21 cellular contexts compared by ENCODE assay signal in genomic region chr10:51937313-51937712, GRCh38.
DNase-seq lines count a peak whose midpoint lies in the region; ATAC-seq and TF ChIP-seq lines count a peak whose summit lies in the region.
"Had no signal": no experiment of that assay in that cellular context is flagged by ENCODE, and none has a peak within 500 bp of the region (broad histone marks: within the 10 kb centered on the region; RNA-seq: fewer than 3 reads in every experiment).

No MANE protein-coding gene starts in this region.

- H3K27me3 ChIP-seq in foreskin keratinocyte: no peaks in the 10 kb centered on the region
- H3K27me3 ChIP-seq in naive thymus-derived CD4-positive, alpha-beta T cell (ENCODE audit: control insufficient read depth in 2 of 2, insufficient read depth in 2 of 2, low read length in 2 of 2): no peaks in the 10 kb centered on the region
- H3K27me3 ChIP-seq: esophagus muscularis mucosa had no signal

- POLR2A ChIA-PET in GM10248 (lab: Yijun Ruan, JAX): no interaction called here
- POLR2A ChIA-PET in naive thymus-derived CD4-positive, alpha-beta T cell (lab: Charles Lee): no interaction called here

- CTCF ChIA-PET in GM10248 (lab: Yijun Ruan, JAX): interaction anchor here (0.7 kb wide), 1 partner anchor 24 kb away, joined by 3 read pairs; no protein-coding TSS in a partner anchor
- CTCF ChIA-PET in naive thymus-derived CD4-positive, alpha-beta T cell (lab: Charles Lee): no interaction called here

- H3K36me3 ChIP-seq in naive thymus-derived CD4-positive, alpha-beta T cell (ENCODE audit: control insufficient read depth in 2 of 3, insufficient read depth in 3 of 3, low read length in 3 of 3): no peaks in the 10 kb centered on the region
- H3K36me3 ChIP-seq: esophagus muscularis mucosa had no signal

- H3K4me1 ChIP-seq in foreskin keratinocyte: no peaks in the 10 kb centered on the region
- H3K4me1 ChIP-seq in naive thymus-derived CD4-positive, alpha-beta T cell (ENCODE audit: control insufficient read depth in 2 of 2, insufficient read depth in 2 of 2, low read length in 2 of 2): no peaks in the 10 kb centered on the region

- TF ChIP-seq CTCF in AG09309 (IDR thresholded peaks at IDR 0.05; ENCODE audit: control insufficient read depth, insufficient read depth, low read depth, low read length, missing control alignments) (no peak), foreskin keratinocyte (conservative IDR thresholded peaks at IDR 0.05) (no peak), GM10248 (IDR thresholded peaks at IDR 0.05; ENCODE audit: control extremely low read depth, extremely low read depth, low read depth, missing control alignments) (no peak)

- no peak overlapping the region for H3K27ac ChIP-seq in foreskin keratinocyte
- no peak overlapping the region for H3K27ac ChIP-seq in naive thymus-derived CD4-positive, alpha-beta T cell (ENCODE audit: low read depth, low read length)
- H3K27ac ChIP-seq: esophagus muscularis mucosa, HL-60 had no signal

- intact Hi-C loops in naive thymus-derived CD4-positive, alpha-beta T cell (cut with micrococcal nuclease): no loop called here

- ATAC-seq in foreskin keratinocyte (no peak), HG03520 (IDR thresholded peaks at IDR 0.05; ENCODE audit: unreplicated experiment) (no peak)
- no peak for ATAC-seq in naive thymus-derived CD4-positive, alpha-beta T cell
- ATAC-seq: HCT116; stimulated activated effector memory CD8-positive, alpha-beta T cell treated with anti-CD3 and anti-CD28 coated beads, Interleukin-12 subunit alpha, Interleukin-12 subunit beta, amount 100 ng/mL, for 72 hours had no signal

- no peaks in the 10 kb centered on the region for H3K4me1 Mint-ChIP-seq in naive thymus-derived CD4-positive, alpha-beta T cell
- H3K4me1 Mint-ChIP-seq: IgD-negative memory B cell; stimulated activated effector memory CD8-positive, alpha-beta T cell treated with anti-CD3 and anti-CD28 coated beads, Interleukin-12 subunit alpha, Interleukin-12 subunit beta, amount 100 ng/mL, for 72 hours had no signal

- DNase-seq in AG09309 (ENCODE audit: low read depth) (peak; percentile 43), amniotic epithelial cell (ENCODE audit: low read depth) (peak; percentile 72), fibroblast of peridontal ligament (ENCODE audit: extremely low read depth) (peak; percentile 88), skeletal muscle cell (ENCODE audit: low read depth) (peak; percentile 50), foreskin keratinocyte (no peak), GM10248 (ENCODE audit: extremely low spot score) (no peak)
- DNase-seq in naive thymus-derived CD4-positive, alpha-beta T cell: no peak
- DNase-seq: activated naive CD4-positive, alpha-beta T cell treated with Interleukin-2 at 50 U/mL for 16 hours; NCI-H2029; NCI-H510A; Right ventricle myocardium superior; stimulated activated CD4-positive, alpha-beta T cell treated with anti-CD3 and anti-CD28 coated beads, Interleukin-15, amount 100 ng/mL, for 24 hours; T-helper 1 cell had no signal

- H3K4me3 ChIP-seq in AG09309 (ENCODE audit: control insufficient read depth, low read depth, low read length) (no peak overlapping the region; the same call in 1 of the 2 replicates), skeletal muscle cell (ENCODE audit: low read depth, low read length) (no peak overlapping the region)
- no peak overlapping the region for H3K4me3 ChIP-seq in naive thymus-derived CD4-positive, alpha-beta T cell (ENCODE audit: low read length)
- H3K4me3 ChIP-seq: esophagus muscularis mucosa had no signal

- H3K27ac Mint-ChIP-seq in naive thymus-derived CD4-positive, alpha-beta T cell: no peak overlapping the region
- H3K27ac Mint-ChIP-seq: IgD-negative memory B cell; mesothelial cell of epicardium; stimulated activated effector memory CD8-positive, alpha-beta T cell treated with anti-CD3 and anti-CD28 coated beads, Interleukin-12 subunit alpha, Interleukin-12 subunit beta, amount 100 ng/mL, for 72 hours; type B pancreatic cell had no signal

- H3K4me3 Mint-ChIP-seq in naive thymus-derived CD4-positive, alpha-beta T cell: no peak overlapping the region
- H3K4me3 Mint-ChIP-seq: mesothelial cell of epicardium; stimulated activated effector memory CD8-positive, alpha-beta T cell treated with anti-CD3 and anti-CD28 coated beads, Interleukin-12 subunit alpha, Interleukin-12 subunit beta, amount 100 ng/mL, for 72 hours; type B pancreatic cell had no signal

- H3K9me3 Mint-ChIP-seq in naive thymus-derived CD4-positive, alpha-beta T cell: no peaks in the 10 kb centered on the region
- H3K9me3 Mint-ChIP-seq: mesothelial cell of epicardium; stimulated activated effector memory CD8-positive, alpha-beta T cell treated with anti-CD3 and anti-CD28 coated beads, Interleukin-12 subunit alpha, Interleukin-12 subunit beta, amount 100 ng/mL, for 72 hours; type B pancreatic cell had no signal

- no peaks in the 10 kb centered on the region for H3K36me3 Mint-ChIP-seq in naive thymus-derived CD4-positive, alpha-beta T cell
- H3K36me3 Mint-ChIP-seq: IgD-negative memory B cell; mesothelial cell of epicardium; stimulated activated effector memory CD8-positive, alpha-beta T cell treated with anti-CD3 and anti-CD28 coated beads, Interleukin-12 subunit alpha, Interleukin-12 subunit beta, amount 100 ng/mL, for 72 hours; type B pancreatic cell had no signal

- H3K27me3 Mint-ChIP-seq in naive thymus-derived CD4-positive, alpha-beta T cell: peaks cover 0 to 16% (median 8%) of the 10 kb centered on the region in 5 donors
- H3K27me3 Mint-ChIP-seq: IgD-negative memory B cell, type B pancreatic cell had no signal

- H3K9me3 ChIP-seq in naive thymus-derived CD4-positive, alpha-beta T cell (ENCODE audit: control insufficient read depth in 2 of 3, low read length in 3 of 3): no peaks in the 10 kb centered on the region
- H3K9me3 ChIP-seq: esophagus muscularis mucosa had no signal

Comparison
In these comparisons a context has a peak if more than half of its experiments do, and no peak if none do; other contexts are left out.
1. DNase-seq: peak in AG09309 (single experiment), amniotic epithelial cell (single experiment), fibroblast of peridontal ligament (single experiment) and skeletal muscle cell (single experiment); none in foreskin keratinocyte (0 of 2), GM10248 (single experiment) and naive thymus-derived CD4-positive, alpha-beta T cell (0 of 9).